8 cellular contexts compared by ENCODE assay signal in genomic region chr5:95760291-95761191, GRCh38. TPM values are rescaled to one million over a fixed set of nuclear protein-coding genes. Genes with fewer than 3 reads are reported as not detected.
DNase-seq lines count a peak whose midpoint lies in the region; ATAC-seq, FAIRE-seq and TF ChIP-seq lines count a peak whose summit lies in the region.

No MANE protein-coding gene starts in this region.

- H4K20me1 ChIP-seq in keratinocyte (ENCODE audit: control insufficient read depth, extremely low read depth, insufficient read depth, low read length) = no peaks in the 10 kb centered on the region

- FAIRE-seq in keratinocyte (lab: Jason Lieb, UNC) = peak; percentile 82

- H3K36me3 Mint-ChIP-seq in activated T-helper 17 cell treated with anti-CD3 and anti-CD28 coated beads, Interleukin-2, amount 50 U/mL, for 72 hours (ENCODE audit: low read depth) = no peaks in the 10 kb centered on the region
- H3K36me3 Mint-ChIP-seq in type B pancreatic cell = peaks cover 20% of the 10 kb centered on the region

- no peaks in the 10 kb centered on the region for H3K36me3 ChIP-seq in keratinocyte (ENCODE audit: control insufficient read depth in 2 of 2, extremely low read depth in 1 of 2, insufficient read depth in 2 of 2, low read length in 2 of 2)

- no peak for TF ChIP-seq EP300 in Ishikawa (IDR thresholded peaks at IDR 0.05; ENCODE audit: borderline replicate concordance)

- no peaks in the 10 kb centered on the region for H3K9me1 ChIP-seq in keratinocyte (ENCODE audit: control insufficient read depth, extremely low read depth, insufficient read depth, low read length)

- peak overlapping the region; percentile 13 for H3K9ac ChIP-seq in keratinocyte (ENCODE audit: control insufficient read depth, extremely low read depth, insufficient read depth, low read length)

- H3K4me3 Mint-ChIP-seq in activated T-helper 17 cell treated with anti-CD3 and anti-CD28 coated beads, Interleukin-2, amount 50 U/mL, for 72 hours = peak overlapping the region; percentile 73
- H3K4me3 Mint-ChIP-seq in type B pancreatic cell = peak overlapping the region; percentile 5

- peak overlapping the region; percentile 72 for H3K4me2 ChIP-seq in keratinocyte (ENCODE audit: control insufficient read depth, extremely low read depth, insufficient read depth, low read depth, low read length)

- no peak for TF ChIP-seq CTCF in GM10248 (IDR thresholded peaks at IDR 0.05; ENCODE audit: control extremely low read depth, extremely low read depth, low read depth, missing control alignments)
- TF ChIP-seq CTCF in keratinocyte (optimal IDR thresholded peaks at IDR 0.05 in 1 of 3, IDR thresholded peaks at IDR 0.05 in 1 of 3, conservative IDR thresholded peaks at IDR 0.05 in 1 of 3; ENCODE audit: extremely low read depth in 1 of 3, insufficient read depth in 2 of 3, low read length in 3 of 3) = no peak
- TF ChIP-seq CTCF in type B pancreatic cell (conservative IDR thresholded peaks at IDR 0.05) = no peak

- CTCF ChIA-PET in GM10248 (lab: Yijun Ruan, JAX) = interaction anchor here (0.9 to 2.6 kb wide), 2 partner anchors 9 to 11 kb away, joined by 6 to 16 read pairs; no protein-coding TSS in a partner anchor

- H3K9me3 ChIP-seq in keratinocyte (ENCODE audit: control insufficient read depth, low read depth, low read length) = no peaks in the 10 kb centered on the region

- peak overlapping the region; percentile 46 for H2AFZ ChIP-seq in keratinocyte (ENCODE audit: control insufficient read depth, low read length)

- H3K4me1 Mint-ChIP-seq in activated T-helper 17 cell treated with anti-CD3 and anti-CD28 coated beads, Interleukin-2, amount 50 U/mL, for 72 hours = peaks cover 9% of the 10 kb centered on the region
- peaks cover 22% of the 10 kb centered on the region for H3K4me1 Mint-ChIP-seq in type B pancreatic cell (ENCODE audit: unreplicated experiment)

- no peaks in the 10 kb centered on the region for H3K79me2 ChIP-seq in keratinocyte (ENCODE audit: control insufficient read depth, insufficient read depth, low read length)

- ATAC-seq in GM21528 (IDR thresholded peaks at IDR 0.05; ENCODE audit: low FRiP score, unreplicated experiment) = peak; percentile 95
- ATAC-seq in activated T-helper 17 cell treated with anti-CD3 and anti-CD28 coated beads, Interleukin-2, amount 50 U/mL, for 72 hours (replicated peaks) = peak; percentile 90

- DNase-seq in GM10248 (ENCODE audit: extremely low spot score) = peak; percentile 64
- peak; percentile 50 for DNase-seq in keratinocyte (ENCODE audit: low read depth, low spot score)
- no peak for DNase-seq in type B pancreatic cell (ENCODE audit: extremely low spot score, unreplicated experiment)
- DNase-seq in substantia nigra (lab: John Stamatoyannopoulos, UW) = no peak
- DNase-seq in NCI-H2081 (lab: John Stamatoyannopoulos, UW) = no peak

- H3K4me1 ChIP-seq in keratinocyte (ENCODE audit: control insufficient read depth, extremely low read depth, insufficient read depth, low read length) = peaks cover 16% of the 10 kb centered on the region

- H3K9me3 Mint-ChIP-seq in activated T-helper 17 cell treated with anti-CD3 and anti-CD28 coated beads, Interleukin-2, amount 50 U/mL, for 72 hours = no peaks in the 10 kb centered on the region
- H3K9me3 Mint-ChIP-seq in type B pancreatic cell = no peaks in the 10 kb centered on the region

- H3K27ac ChIP-seq in keratinocyte (ENCODE audit: control insufficient read depth, insufficient read depth, low read length) = peak overlapping the region; percentile 39
- no peak overlapping the region for H3K27ac ChIP-seq in substantia nigra (ENCODE audit: low read depth, low read length, poor library complexity, severe bottlenecking)

- H3K27ac Mint-ChIP-seq in activated T-helper 17 cell treated with anti-CD3 and anti-CD28 coated beads, Interleukin-2, amount 50 U/mL, for 72 hours = peak overlapping the region; percentile 77
- H3K27ac Mint-ChIP-seq in type B pancreatic cell = peak overlapping the region; percentile 54

- dilution Hi-C loops in keratinocyte (cut with MboI; ENCODE audit: extremely low pct_ligation_motif_present, low sequenced_read_pairs) = no loop called here

- TF ChIP-seq RAD21 in Ishikawa (IDR thresholded peaks at IDR 0.05; ENCODE audit: low read depth) = no peak

- H3K27me3 ChIP-seq in keratinocyte (ENCODE audit: control insufficient read depth, extremely low read depth, insufficient read depth, low read length) = no peaks in the 10 kb centered on the region

- no peaks in the 10 kb centered on the region for H3K27me3 Mint-ChIP-seq in activated T-helper 17 cell treated with anti-CD3 and anti-CD28 coated beads, Interleukin-2, amount 50 U/mL, for 72 hours
- no peaks in the 10 kb centered on the region for H3K27me3 Mint-ChIP-seq in type B pancreatic cell

- POLR2A ChIA-PET in GM10248 (lab: Yijun Ruan, JAX) = no interaction called here

- peak overlapping the region in 2 of 3 experiments; percentile 47 to 54 for H3K4me3 ChIP-seq in keratinocyte (ENCODE audit: control insufficient read depth in 2 of 3, extremely low read depth in 1 of 3, insufficient read depth in 2 of 3, low read depth in 1 of 3, low read length in 3 of 3)

TF ChIP-seq in Ishikawa, 13 proteins besides CTCF, POLR2A, EP300 and RAD21:
- no peak for TF ChIP-seq TAF1 (IDR thresholded peaks at IDR 0.05; ENCODE audit: low read depth)
- peak; percentile 48; the same call in 1 of the 2 replicates for TF ChIP-seq TEAD4 (IDR thresholded peaks at IDR 0.05)

RNA-seq across cellular contexts. Expression of gene RHOBTB3, which starts 29.4 kb away (rescaled TPM):
- total RNA-seq in activated T-helper 17 cell treated with anti-CD3 and anti-CD28 coated beads, Interleukin-2, amount 50 U/mL, for 72 hours = 1 to 10 TPM in 1 of 2 donors, under 1 TPM in 1; 0.95 to 2.1 TPM
- 4.7 to 7.3 TPM (median 6.5 TPM) in 3 replicates for polyA plus RNA-seq in keratinocyte
- 1.4 TPM for polyA plus RNA-seq in keratinocyte (2011; ENCODE audit: low read depth)
- 7.5 and 7.7 TPM in 2 replicates for polyA plus RNA-seq in keratinocyte (2011; cell fraction: cytosol; rRNA removed)
- polyA plus RNA-seq in keratinocyte (2011; cell fraction: nucleus; rRNA removed) = 13.9 and 16.5 TPM in 2 replicates
- 1.6 and 5.5 TPM in 2 replicates for polyA plus RNA-seq in keratinocyte (2012; ENCODE audit: low replicate concordance)
- polyA minus RNA-seq in keratinocyte = 19.5 to 37.6 TPM (median 29.0 TPM) in 3 replicates
- polyA minus RNA-seq in keratinocyte (2011; cell fraction: cytosol; rRNA and poly(A)+ RNA removed) = 19.0 TPM
- polyA minus RNA-seq in keratinocyte (2011; cell fraction: nucleus; rRNA and poly(A)+ RNA removed) = 19.7 and 42.0 TPM in 2 replicates
- total RNA-seq in type B pancreatic cell (ENCODE audit: low replicate concordance) = 41.7 and 76.3 TPM in 2 replicates

Comparison
In these comparisons a context has a peak if more than half of its experiments do, and no peak if none do; other contexts are left out.
1. DNase-seq: peak in GM10248 (single experiment) and keratinocyte (single experiment); none in type B pancreatic cell (single experiment), substantia nigra (0 of 49) and NCI-H2081 (0 of 2).
2. RNA of gene RHOBTB3, which starts 29.4 kb away (total RNA-seq): 41.7 to 76.3 TPM in type B pancreatic cell; 0.95 to 2.1 TPM in activated T-helper 17 cell treated with anti-CD3 and anti-CD28 coated beads, Interleukin-2, amount 50 U/mL, for 72 hours; every median in the first group is over 10 times any median in the second.